ENCODE assay signal across 8 cellular contexts in the genomic region with DNA sequence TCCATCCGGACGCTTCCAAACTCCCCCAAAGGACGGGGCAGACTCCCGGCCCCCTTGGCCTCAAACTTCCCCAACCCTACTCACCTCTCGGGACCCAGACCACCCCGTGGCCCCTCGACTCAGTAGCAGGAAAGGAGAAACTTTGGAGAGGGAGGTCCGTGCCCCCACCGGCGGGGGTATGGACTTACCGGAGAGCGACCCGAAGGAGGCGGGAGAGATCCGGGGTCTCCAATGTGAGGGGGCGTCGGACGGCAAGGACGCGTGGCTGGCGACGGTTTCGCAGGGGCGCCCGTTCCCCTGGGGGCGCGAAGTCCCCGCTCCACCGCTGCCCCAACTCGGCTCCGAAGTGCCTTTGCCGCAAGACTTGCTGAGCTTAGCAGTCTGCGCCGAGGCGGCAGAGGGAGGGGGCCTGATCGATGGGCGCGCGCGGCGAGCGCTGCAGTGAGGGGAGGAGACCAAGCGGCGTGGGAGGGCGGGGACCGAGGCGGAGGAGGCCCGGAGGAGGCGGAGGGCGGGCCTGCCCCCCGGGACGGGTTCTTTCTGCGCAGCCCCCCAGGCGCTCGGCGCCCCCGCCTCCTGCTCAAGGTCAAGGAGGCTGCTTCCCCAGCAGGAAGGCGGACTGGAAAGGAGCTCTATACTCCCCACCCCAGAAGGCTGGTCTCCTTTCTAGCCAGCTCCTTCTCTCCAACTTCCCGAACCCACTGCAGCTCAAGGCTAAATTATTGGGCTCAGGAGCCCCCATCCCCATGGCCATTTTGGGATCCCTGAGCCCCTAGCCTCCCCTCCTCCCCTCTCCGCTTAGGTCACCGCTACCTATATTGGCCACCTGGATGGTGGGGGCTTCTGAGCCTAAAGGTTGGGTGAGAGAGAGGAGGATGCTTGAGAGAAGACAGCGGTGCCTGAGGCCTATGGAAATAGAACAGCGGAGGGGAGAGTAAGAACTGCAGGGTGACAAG. TPM values are rescaled to one million over a fixed set of nuclear protein-coding genes. Genes with fewer than 3 reads are reported as not detected.
A peak's percentile ranks its signal among the peaks of the same experiment; 100 is the strongest.
DNase-seq lines count a peak whose midpoint lies in the region; ATAC-seq, FAIRE-seq and TF ChIP-seq lines count a peak whose summit lies in the region.

A gene (minus strand): TSS at position 385 of the 956 bp plus-strand sequence. CDS start 104,682 bp downstream, outside the sequence.

- H3K4me3 ChIP-seq in GM12878 (no peak within 1 kb of the TSS), liver (ENCODE audit: low read depth in 1 of 3, low read length in 3 of 3) (peak within 1 kb of the TSS in 2 of 3 donors; percentile 20 to 31), thoracic aorta (peak within 1 kb of the TSS; percentile 59)

- WGBS in GM12878 (ENCODE audit: insufficient coverage, insufficient replicate concordance, low lambda C conversion rate, missing lambda C conversion rate): 14% methylated on average over 44 of the region's 63 CpGs
- WGBS in liver: 6% methylated on average over 63 of the region's 63 CpGs

- POLR2A ChIA-PET in GM12878 (lab: Charles Lee): no interaction called here

- intact Hi-C loops in GM12878 (cut with micrococcal nuclease; ENCODE audit: unreplicated experiment): loop anchor here (10.0 kb wide), 1 partner anchor 136 kb away; no protein-coding TSS in a partner anchor

- no peaks in the 10 kb centered on the region for H3K79me2 ChIP-seq in GM12878 (ENCODE audit: control insufficient read depth, insufficient read depth, low read length)

- BruUV-seq in GM12878 (replicated peaks; lab: Mats Ljungman, UMichigan): no TSS peak

- TF ChIP-seq RAD21 in GM12878 (IDR thresholded peaks at IDR 0.05; ENCODE audit: insufficient read depth, low read depth, low read length) (no peak), liver (IDR thresholded peaks at IDR 0.05) (no peak)

- CTCF ChIA-PET in GM12878 (lab: Yijun Ruan, JAX): no interaction called here

- ATAC-seq in GM12878: peak; percentile 27; the same call in 1 of the 3 replicates
- ATAC-seq in thoracic aorta (ENCODE audit: insufficient number of reproducible peaks, low FRiP score, low read depth): no peak
- no peak for ATAC-seq in HG02973 (IDR thresholded peaks at IDR 0.05; ENCODE audit: unreplicated experiment)

- H3K27me3 ChIP-seq in GM12878 (replicated peaks in 1 of 2; ENCODE audit: control insufficient read depth in 2 of 2, insufficient read depth in 2 of 2, low read length in 1 of 2): peaks cover 12% of the 10 kb centered on the region in 2 experiments
- peaks cover 0 to 3% (median 0%) of the 10 kb centered on the region in 4 donors for H3K27me3 ChIP-seq in liver (ENCODE audit: control insufficient read depth in 4 of 4, insufficient read depth in 4 of 4, low read length in 3 of 4)
- peaks cover 24% of the 10 kb centered on the region for H3K27me3 ChIP-seq in thoracic aorta (replicated peaks; ENCODE audit: insufficient read depth)

- H3K4me2 ChIP-seq in GM12878 (ENCODE audit: control insufficient read depth, insufficient read depth): no peak within 1 kb of the TSS

- DNase-seq in D341Med (ENCODE audit: low spot score) (peak; percentile 87), NCI-H1105 (lab: John Stamatoyannopoulos, UW) (peak; percentile 69), GM12878 (ENCODE audit: low read depth, low spot score) (no peak), thoracic aorta (ENCODE audit: low spot score) (no peak), GM12891 (ENCODE audit: insufficient read length, low spot score) (no peak), UCSD-AML1 (lab: John Stamatoyannopoulos, UW; ENCODE audit: unreplicated experiment) (no peak)

- H3K36me3 ChIP-seq in GM12878 (ENCODE audit: control insufficient read depth in 2 of 2, insufficient read depth in 2 of 2, low read length in 1 of 2): no peaks in the 10 kb centered on the region
- no peaks in the 10 kb centered on the region for H3K36me3 ChIP-seq in liver (ENCODE audit: control insufficient read depth in 4 of 4, insufficient read depth in 3 of 4, low read depth in 1 of 4, low read length in 3 of 4)
- H3K36me3 ChIP-seq in thoracic aorta: no peaks in the 10 kb centered on the region

- no peak within 1 kb of the TSS for H3K9ac ChIP-seq in GM12878 (ENCODE audit: control insufficient read depth, insufficient read depth, low read length)
- no peak within 1 kb of the TSS for H3K9ac ChIP-seq in liver (ENCODE audit: low read depth in 1 of 2, low read length in 2 of 2)

- RAD21 ChIA-PET in GM12878 (lab: Charles Lee; ENCODE audit: unreplicated experiment): no interaction called here

- H3K4me1 ChIP-seq in GM12878 (ENCODE audit: control insufficient read depth, insufficient read depth, low read length): no peaks in the 10 kb centered on the region
- peaks cover 6 to 13% (median 10%) of the 10 kb centered on the region in 4 donors for H3K4me1 ChIP-seq in liver (ENCODE audit: control insufficient read depth in 4 of 4, insufficient read depth in 4 of 4, low read length in 3 of 4)
- H3K4me1 ChIP-seq in thoracic aorta (ENCODE audit: control insufficient read depth in 1 of 2, low read depth in 2 of 2): peaks cover 12 to 20% of the 10 kb centered on the region in 2 donors

- TF ChIP-seq POLR2A in GM12878 (IDR thresholded peaks at IDR 0.05; ENCODE audit: low read depth, low read length) (no peak), GM12891 (IDR thresholded peaks at IDR 0.05; ENCODE audit: low read depth, low read length) (no peak)

- FAIRE-seq in GM12878 (lab: Jason Lieb, UNC): no peak
- FAIRE-seq in GM12891 (lab: Jason Lieb, UNC): no peak

- no peak within 1 kb of the TSS for H2AFZ ChIP-seq in GM12878 (ENCODE audit: control insufficient read depth, low read depth, low read length)

- in situ Hi-C loops in GM12878 (cut with MboI): no loop called here

- H3K9me3 ChIP-seq in GM12878 (replicated peaks; ENCODE audit: control insufficient read depth, insufficient read depth, low read length) (no peaks in the 10 kb centered on the region), liver (ENCODE audit: control insufficient read depth in 4 of 4, low read length in 3 of 4) (no peaks in the 10 kb centered on the region), thoracic aorta (no peaks in the 10 kb centered on the region)

- H3K27ac ChIP-seq in GM12878 (ENCODE audit: control insufficient read depth, insufficient read depth) (no peak within 1 kb of the TSS), liver (ENCODE audit: low read depth in 1 of 2, low read length in 2 of 2) (no peak within 1 kb of the TSS), thoracic aorta (no peak within 1 kb of the TSS)

- SMC1A ChIA-PET in GM12878 (lab: Charles Lee; ENCODE audit: uncharacterized antibody, unreplicated experiment): interaction anchor here (1.0 kb wide), 1 partner anchor 9 kb away, joined by 4 read pairs; no protein-coding TSS in a partner anchor

- no peaks in the 10 kb centered on the region for H4K20me1 ChIP-seq in GM12878 (ENCODE audit: control insufficient read depth, insufficient read depth)

- TF ChIP-seq CTCF in GM12878 (IDR thresholded peaks at IDR 0.05 in 2 of 3, conservative IDR thresholded peaks at IDR 0.05 in 1 of 3; ENCODE audit: control insufficient read depth in 2 of 3, extremely low read depth in 1 of 3, insufficient read depth in 1 of 3, low read depth in 3 of 3, low read length in 3 of 3) (no peak), liver (IDR thresholded peaks at IDR 0.05; ENCODE audit: low read depth, low read length, missing input control) (no peak), thoracic aorta (IDR thresholded peaks at IDR 0.05) (no peak)

- TF ChIP-seq EP300 in GM12878 (IDR thresholded peaks at IDR 0.05; ENCODE audit: borderline replicate concordance in 1 of 2, control insufficient read depth in 1 of 2, low read depth in 2 of 2, low read length in 2 of 2): no peak

TF ChIP-seq in GM12878, 131 proteins besides CTCF, POLR2A, EP300 and RAD21:
- TF ChIP-seq SUZ12 (IDR thresholded peaks at IDR 0.05; ENCODE audit: unreplicated experiment): peak; percentile 87
- TF ChIP-seq SIN3A (IDR thresholded peaks at IDR 0.05; ENCODE audit: low read depth, low read length): no peak
TF ChIP-seq in GM12878: peak in this region for 1.

TF ChIP-seq in liver, 16 proteins besides CTCF, POLR2A, EP300 and RAD21:
- TF ChIP-seq HNF4G (IDR thresholded peaks at IDR 0.05): no peak
- TF ChIP-seq, protein P1, sequence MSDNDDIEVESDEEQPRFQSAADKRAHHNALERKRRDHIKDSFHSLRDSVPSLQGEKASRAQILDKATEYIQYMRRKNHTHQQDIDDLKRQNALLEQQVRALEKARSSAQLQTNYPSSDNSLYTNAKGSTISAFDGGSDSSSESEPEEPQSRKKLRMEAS (IDR thresholded peaks at IDR 0.05): no peak
- no peak for TF ChIP-seq RXRA (IDR thresholded peaks at IDR 0.05)
- no peak for TF ChIP-seq NR2F2 (IDR thresholded peaks at IDR 0.05)
- TF ChIP-seq FOXA1 (IDR thresholded peaks at IDR 0.05): no peak

TF ChIP-seq in GM12891, 5 proteins besides CTCF, POLR2A, EP300 and RAD21:
- TF ChIP-seq SPI1 (IDR thresholded peaks at IDR 0.05; ENCODE audit: low read depth, low read length) (no peak), PAX5 (IDR thresholded peaks at IDR 0.05; ENCODE audit: insufficient read depth, low read length, severe bottlenecking) (no peak), POU2F2 (IDR thresholded peaks at IDR 0.05; ENCODE audit: low read depth, low read length) (no peak), TAF1 (IDR thresholded peaks at IDR 0.05; ENCODE audit: low read depth, low read length) (no peak), POLR2AphosphoS5 (IDR thresholded peaks at IDR 0.05; ENCODE audit: low read depth, low read length) (no peak)

RNA-seq across cellular contexts. Expression of the gene that starts here (rescaled TPM):
- not detected in 2 replicates for total RNA-seq in GM12878 (2013; cell fraction: nucleolus; rRNA removed)
- not detected in 2 replicates for total RNA-seq in GM12878 (2014; rRNA removed)
- total RNA-seq in GM12878 (2014; rRNA removed; fragmentation: Illumina TruSeq; extraction: Trizol): not detected in 2 replicates
- not detected in 2 replicates for total RNA-seq in GM12878 (2021)
- not detected for polyA plus RNA-seq in GM12878 (2011; ENCODE audit: low read depth)
- polyA plus RNA-seq in GM12878 (2011; rRNA removed): not detected in 2 replicates
- polyA plus RNA-seq in GM12878 (2011; cell fraction: cytosol; rRNA removed): not detected in 2 replicates
- not detected in 2 replicates for polyA plus RNA-seq in GM12878 (2011; cell fraction: nucleus; rRNA removed)
- polyA plus RNA-seq in GM12878 (2012): not detected in 2 replicates
- polyA plus RNA-seq in GM12878 (2014; fragmentation: Illumina TruSeq; extraction: Trizol): not detected in 2 replicates
- polyA plus RNA-seq in GM12878 (2014; fragmentation: Nextera tagmentation; extraction: Ambion mirVana): not detected
- polyA plus RNA-seq in GM12878 (2014; rRNA removed): not detected in 2 replicates
- not detected for polyA plus RNA-seq in GM12878 (2016; fragmentation: Nextera tagmentation; extraction: Ambion mirVana)
- polyA minus RNA-seq in GM12878 (2011; rRNA and poly(A)+ RNA removed): not detected in 2 replicates
- polyA minus RNA-seq in GM12878 (2011; cell fraction: cytosol; rRNA and poly(A)+ RNA removed): not detected in 2 replicates
- not detected in 2 replicates for polyA minus RNA-seq in GM12878 (2011; cell fraction: nucleus; rRNA and poly(A)+ RNA removed)
- not detected for total RNA-seq in liver
- polyA plus RNA-seq in liver: under 1 TPM; under 0.01 to 0.07 TPM
- total RNA-seq in thoracic aorta: under 1 TPM in 1 of 2 donors, not detected in 1; under 0.01 TPM
- polyA plus RNA-seq in GM12891 (2012; ENCODE audit: low read depth, missing spikeins): 0.01 TPM

Comparison
In these comparisons a context has a peak if more than half of its experiments do, and no peak if none do; other contexts are left out.
1. Peak in ATAC-seq in GM12878; RNA of the gene not detected or under 1 TPM.
2. DNase-seq: peak in D341Med (single experiment) and NCI-H1105 (single experiment); none in GM12878 (single experiment), thoracic aorta (single experiment), GM12891 (single experiment) and UCSD-AML1 (single experiment).